ENCODE assay signal across 8 cellular contexts in the genomic region with DNA sequence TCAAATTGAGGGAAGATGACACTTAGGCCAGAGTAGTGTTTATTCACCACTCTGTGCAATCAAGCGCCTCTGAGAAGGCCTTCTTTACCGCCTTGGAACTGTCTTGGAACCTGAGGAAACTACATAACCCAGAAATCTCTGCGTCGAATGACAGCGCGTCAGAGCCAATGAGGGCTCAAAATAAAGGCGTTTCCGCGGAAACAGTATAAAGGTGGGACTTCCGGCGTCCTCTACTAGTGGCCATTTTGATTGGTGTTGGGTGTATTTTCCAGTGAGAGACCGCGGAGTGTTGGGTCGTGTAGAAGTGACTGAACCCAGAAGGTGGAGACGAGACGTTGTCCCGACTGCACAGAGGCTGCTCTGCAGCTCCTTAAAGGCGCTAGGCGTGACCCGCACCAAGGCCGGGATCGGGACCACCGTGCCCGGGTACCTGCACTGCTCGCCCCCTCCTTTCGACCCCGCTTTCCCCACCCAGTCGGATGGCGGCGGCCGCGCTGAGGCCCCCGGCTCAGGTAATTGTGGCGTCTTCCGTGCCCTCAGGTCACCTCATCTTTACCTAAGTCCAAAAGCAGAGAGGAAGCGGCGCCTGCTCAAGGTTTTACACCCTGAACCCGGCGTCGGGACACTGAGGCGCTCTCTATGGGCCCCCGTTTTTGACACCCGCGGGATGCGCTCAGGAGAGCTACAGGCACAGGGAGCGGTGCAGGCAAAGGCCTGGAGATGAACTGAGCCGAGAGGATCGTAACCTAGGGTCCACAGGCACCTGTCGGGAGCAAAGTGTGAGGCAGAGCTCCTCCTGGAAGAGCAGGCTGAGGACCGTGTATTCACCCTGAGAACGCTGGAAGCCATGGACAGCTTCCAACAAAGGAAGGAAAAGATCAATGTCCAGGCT. TPM values are rescaled to one million over a fixed set of nuclear protein-coding genes. Genes with fewer than 3 reads are reported as not detected.
A peak's percentile ranks its signal among the peaks of the same experiment; 100 is the strongest.
DNase-seq lines count a peak whose midpoint lies in the region; ATAC-seq and TF ChIP-seq lines count a peak whose summit lies in the region.

A gene (plus strand): TSS at position 236 of the 892 bp plus-strand sequence. CDS start 244 bp downstream, at position 480.

- H3F3A ChIP-seq in MM.1S (ENCODE audit: insufficient read depth, low read length): no peaks in the 10 kb centered on the region

- H4K8ac ChIP-seq in neuronal stem cell (ENCODE audit: low read depth, low read length): peak within 1 kb of the TSS; percentile 85

- H3K9me2 ChIP-seq in MM.1S (replicated peaks; ENCODE audit: insufficient read depth, low read length): no peaks in the 10 kb centered on the region

- H3K27ac ChIP-seq in MM.1S (ENCODE audit: low read length) (no peak within 1 kb of the TSS), gastroesophageal sphincter (peak within 1 kb of the TSS; percentile 10 to 89 (median 84)), neuronal stem cell (replicated peaks; ENCODE audit: low read length) (peak within 1 kb of the TSS; percentile 69), subcutaneous abdominal adipose tissue (ENCODE audit: low read depth, low read length) (peak within 1 kb of the TSS; percentile 63)

- no peak for TF ChIP-seq EP300 in gastroesophageal sphincter (IDR thresholded peaks at IDR 0.05)

- DNase-seq in GF-D8 (lab: John Stamatoyannopoulos, UW) (peak; percentile 68), HCEC 1CT (peak; percentile 85), MM.1S (peak; percentile 94), SIG-M5 treated with dmso at 0.1 percent for 504 hours (lab: John Stamatoyannopoulos, UW; ENCODE audit: unreplicated experiment) (peak; percentile 87), neuronal stem cell (ENCODE audit: low spot score) (peak; percentile 87)
- peak; percentile 84 for DNase-seq in activated naive CD4-positive, alpha-beta T cell treated with Interleukin-2 at 50 U/mL for 16 hours

- no peak within 1 kb of the TSS for H2BK5ac ChIP-seq in neuronal stem cell (ENCODE audit: low read length)

- peak; percentile 98 for ATAC-seq in gastroesophageal sphincter

- H3K4ac ChIP-seq in neuronal stem cell (ENCODE audit: low read length): no peak within 1 kb of the TSS

- H3K36me3 ChIP-seq in MM.1S (replicated peaks; ENCODE audit: insufficient read depth, low read length): peaks cover 8% of the 10 kb centered on the region; the same call in 1 of the 2 replicates
- H3K36me3 ChIP-seq in gastroesophageal sphincter: peaks cover 7 to 37% of the 10 kb centered on the region in 2 donors
- H3K36me3 ChIP-seq in neuronal stem cell (replicated peaks in 1 of 2; ENCODE audit: control insufficient read depth in 2 of 2, insufficient read depth in 2 of 2, low read length in 2 of 2): peaks cover 14 to 41% of the 10 kb centered on the region in 2 donors
- H3K36me3 ChIP-seq in subcutaneous abdominal adipose tissue (ENCODE audit: control insufficient read depth in 5 of 5, insufficient read depth in 5 of 5, low read length in 5 of 5): peaks cover 18 to 31% (median 29%) of the 10 kb centered on the region in 5 donors

- H3K23ac ChIP-seq in neuronal stem cell (ENCODE audit: low read depth, low read length, poor library complexity): peak within 1 kb of the TSS; percentile 60

- no peak within 1 kb of the TSS for H2BK15ac ChIP-seq in neuronal stem cell (ENCODE audit: low read length)

- H4K91ac ChIP-seq in neuronal stem cell (ENCODE audit: low read depth, low read length, poor library complexity): no peak within 1 kb of the TSS

- H3K79me2 ChIP-seq in MM.1S (ENCODE audit: low read length): peaks cover 15% of the 10 kb centered on the region

- no peak within 1 kb of the TSS for H2BK120ac ChIP-seq in neuronal stem cell (ENCODE audit: low read depth, low read length)

- H3K4me3 ChIP-seq in MM.1S (ENCODE audit: low read length) (peak within 1 kb of the TSS; percentile 79), gastroesophageal sphincter (peak within 1 kb of the TSS; percentile 48 to 93), neuronal stem cell (ENCODE audit: low read length in 2 of 2) (peak within 1 kb of the TSS; percentile 84 to 89), subcutaneous abdominal adipose tissue (ENCODE audit: low read depth in 1 of 5, low read length in 5 of 5) (peak within 1 kb of the TSS; percentile 95 to 100 (median 99))

- H3K27me3 ChIP-seq in MM.1S (replicated peaks; ENCODE audit: insufficient read depth, low read length): no peaks in the 10 kb centered on the region
- no peaks in the 10 kb centered on the region for H3K27me3 ChIP-seq in gastroesophageal sphincter
- no peaks in the 10 kb centered on the region for H3K27me3 ChIP-seq in neuronal stem cell (ENCODE audit: control insufficient read depth in 3 of 3, insufficient read depth in 3 of 3, low read depth in 1 of 3, low read length in 3 of 3)
- H3K27me3 ChIP-seq in subcutaneous abdominal adipose tissue (ENCODE audit: control insufficient read depth in 5 of 5, insufficient read depth in 4 of 5, low read length in 5 of 5): no peaks in the 10 kb centered on the region

- no peaks in the 10 kb centered on the region for H4K20me1 ChIP-seq in MM.1S (ENCODE audit: insufficient read depth, low read length)

- TF ChIP-seq CTCF in MM.1S (IDR thresholded peaks at IDR 0.05; ENCODE audit: low read length) (no peak), gastroesophageal sphincter (IDR thresholded peaks at IDR 0.05) (no peak)

- H2AK5ac ChIP-seq in neuronal stem cell (ENCODE audit: low read depth, low read length): peak within 1 kb of the TSS; percentile 37

- peak within 1 kb of the TSS; percentile 97 for H3K18ac ChIP-seq in neuronal stem cell (ENCODE audit: low read length)

- H3K4me1 ChIP-seq in MM.1S (ENCODE audit: low read length) (no peaks in the 10 kb centered on the region), gastroesophageal sphincter (peaks cover 2 to 29% (median 6%) of the 10 kb centered on the region in 3 donors), neuronal stem cell (ENCODE audit: control insufficient read depth in 2 of 2, insufficient read depth in 1 of 2, low read depth in 1 of 2, low read length in 2 of 2) (peaks cover 0 to 4% of the 10 kb centered on the region in 2 donors), subcutaneous abdominal adipose tissue (ENCODE audit: control insufficient read depth in 5 of 5, insufficient read depth in 5 of 5, low read length in 5 of 5) (peaks cover 1 to 25% (median 18%) of the 10 kb centered on the region in 5 donors)

- peak within 1 kb of the TSS; percentile 58 for H3K9ac ChIP-seq in MM.1S (ENCODE audit: low read length)
- H3K9ac ChIP-seq in neuronal stem cell (ENCODE audit: low read depth, low read length, poor library complexity): peak within 1 kb of the TSS; percentile 97
- H3K9ac ChIP-seq in subcutaneous abdominal adipose tissue (ENCODE audit: low read length in 5 of 5): peak within 1 kb of the TSS; percentile 79 to 97 (median 95)

- H2AFZ ChIP-seq in MM.1S (ENCODE audit: low read length) (peak within 1 kb of the TSS; percentile 79), neuronal stem cell (ENCODE audit: low read length) (peak within 1 kb of the TSS; percentile 79)

- no peak for TF ChIP-seq POLR2A in gastroesophageal sphincter (IDR thresholded peaks at IDR 0.05)

- H3K9me3 ChIP-seq in MM.1S (replicated peaks; ENCODE audit: insufficient read depth, low read length): no peaks in the 10 kb centered on the region
- H3K9me3 ChIP-seq in gastroesophageal sphincter: peaks cover 0 to 42% (median 0%) of the 10 kb centered on the region in 3 donors
- H3K9me3 ChIP-seq in neuronal stem cell (replicated peaks in 1 of 2; ENCODE audit: control insufficient read depth in 2 of 2, insufficient read depth in 1 of 2, low read depth in 1 of 2, low read length in 2 of 2): peaks cover 0 to 37% of the 10 kb centered on the region in 2 donors
- peaks cover 15 to 40% (median 26%) of the 10 kb centered on the region in 5 donors for H3K9me3 ChIP-seq in subcutaneous abdominal adipose tissue (ENCODE audit: control insufficient read depth in 5 of 5, low read length in 5 of 5)

- 2% methylated on average over 14 to 19 of the region's 51 CpGs for WGBS in gastroesophageal sphincter (ENCODE audit: low coverage in 1 of 2), 2 donors
- no CpG with 5 or more reads among the region's 51 CpGs for WGBS in neuronal stem cell (ENCODE audit: extremely low coverage in 2 of 2, insufficient read length in 2 of 2, insufficient replicate concordance in 1 of 2), 2 donors

- H2BK12ac ChIP-seq in neuronal stem cell (ENCODE audit: low read length): no peak within 1 kb of the TSS

- H3K4me2 ChIP-seq in MM.1S (ENCODE audit: low read depth, low read length) (peak within 1 kb of the TSS; percentile 67), neuronal stem cell (ENCODE audit: insufficient read depth, low read length, poor library complexity, severe bottlenecking) (peak within 1 kb of the TSS; percentile 86)

- H3K14ac ChIP-seq in neuronal stem cell (ENCODE audit: low read length): peak within 1 kb of the TSS; percentile 86

- H3K79me1 ChIP-seq in neuronal stem cell (ENCODE audit: low read depth, low read length): peaks cover 11% of the 10 kb centered on the region

RNA-seq across cellular contexts. Expression of the gene that starts here (rescaled TPM):
- 10 to 100 TPM; 12.1 to 14.9 (median 13.3) TPM for total RNA-seq in gastroesophageal sphincter
- polyA plus RNA-seq in neuronal stem cell (2013, experiment 1 of 2): 21.6 TPM
- 22.0 TPM for polyA plus RNA-seq in neuronal stem cell (2013, experiment 2 of 2)
